In the genomic region with DNA sequence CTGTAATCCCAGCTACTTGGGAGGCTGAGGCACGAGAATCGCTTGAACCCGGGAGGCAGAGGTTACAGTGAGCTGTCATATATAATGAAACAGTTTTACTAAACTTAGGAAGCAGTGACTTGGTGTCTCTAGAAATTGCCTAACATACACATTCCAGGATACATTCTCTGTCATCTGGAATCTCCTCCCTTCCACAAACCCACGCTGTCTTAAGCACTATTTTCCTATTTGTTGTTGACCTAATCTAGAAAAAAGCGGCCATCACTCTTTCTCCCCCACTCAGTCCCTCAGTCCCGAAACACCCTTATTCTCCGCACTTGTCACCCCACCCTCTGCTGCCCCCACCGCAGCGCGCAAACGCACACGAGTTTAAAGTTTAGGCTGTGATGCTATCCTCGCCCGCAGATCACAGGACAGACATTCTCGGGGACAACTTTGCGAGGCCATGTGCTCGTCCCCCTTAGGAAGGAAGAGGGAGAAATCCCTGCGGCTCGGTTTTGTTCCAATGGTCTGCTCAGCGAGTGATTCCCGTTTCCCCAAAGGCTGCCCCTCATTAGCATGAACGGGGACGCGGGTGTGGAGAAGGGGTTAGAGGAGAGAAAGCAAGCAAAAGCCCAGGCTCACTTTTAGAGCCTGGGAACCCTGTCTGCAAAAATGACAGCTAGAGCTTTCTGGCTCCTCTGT, we compare ENCODE assay signal across 8 cellular contexts. TPM values are rescaled to one million over a fixed set of nuclear protein-coding genes. Genes with fewer than 3 reads are reported as not detected.
A peak's percentile ranks its signal among the peaks of the same experiment; 100 is the strongest.
DNase-seq lines count a peak whose midpoint lies in the region; ATAC-seq and TF ChIP-seq lines count a peak whose summit lies in the region.
"Not testable (repeated sequence)": the region's sequence is repeated elsewhere in the genome, so short reads cannot be mapped to it uniquely, and the experiment has no call there.

No MANE protein-coding gene starts in this region.

- H3K4me3 Mint-ChIP-seq in activated CD8-positive, alpha-beta T cell treated with anti-CD3 and anti-CD28 coated beads, Interleukin-2, amount 10 ng/mL, durations not matched to agents 7 days and 5 days: peak overlapping the region; percentile 77
- peak overlapping the region; percentile 84 for H3K4me3 Mint-ChIP-seq in stimulated activated effector memory CD8-positive, alpha-beta T cell treated with anti-CD3 and anti-CD28 coated beads, Interleukin-12 subunit alpha, Interleukin-12 subunit beta, amount 100 ng/mL, for 72 hours

- H3K27ac ChIP-seq in right atrium auricular region: peak overlapping the region; percentile 87 to 98
- H3K27ac ChIP-seq in muscle layer of duodenum (ENCODE audit: low read length): peak overlapping the region; percentile 77

- not testable (repeated sequence) for H3K27me3 ChIP-seq in BE2C; Loucy (ENCODE audit: insufficient read depth, low read length, poor library complexity, severe bottlenecking); right atrium auricular region; muscle layer of duodenum (ENCODE audit: low read depth, low read length)

- not testable (repeated sequence) for H4K20me1 ChIP-seq in Loucy (ENCODE audit: insufficient read depth, low read length, poor library complexity, severe bottlenecking)

- not testable (repeated sequence) for H3K9me3 ChIP-seq in BE2C; Loucy (ENCODE audit: insufficient read depth, low read depth, low read length); right atrium auricular region; muscle layer of duodenum (ENCODE audit: control insufficient read depth in 1 of 2, low read length in 2 of 2)

- not testable (repeated sequence) for H3K9me3 Mint-ChIP-seq in activated CD8-positive, alpha-beta T cell treated with anti-CD3 and anti-CD28 coated beads, Interleukin-2, amount 10 ng/mL, durations not matched to agents 7 days and 5 days (ENCODE audit: insufficient read depth); stimulated activated effector memory CD8-positive, alpha-beta T cell treated with anti-CD3 and anti-CD28 coated beads, Interleukin-12 subunit alpha, Interleukin-12 subunit beta, amount 100 ng/mL, for 72 hours

- DNase-seq in BE2C; activated CD8-positive, alpha-beta T cell treated with anti-CD3 and anti-CD28 coated beads, Interleukin-2, amount 10 ng/mL, durations not matched to agents 7 days and 5 days; right atrium auricular region (ENCODE audit: low spot score): not testable (repeated sequence)
- peak; percentile 69 for DNase-seq in dedifferentiated amniotic fluid mesenchymal stem cell (ENCODE audit: extremely low spot score)
- DNase-seq in stimulated activated effector memory CD8-positive, alpha-beta T cell treated with anti-CD3 and anti-CD28 coated beads, Interleukin-12 subunit alpha, Interleukin-12 subunit beta, amount 100 ng/mL, for 72 hours (ENCODE audit: low spot score in 2 of 2): peak in 1 of 2 donors; percentile 82

- not testable (repeated sequence) for H3K36me3 Mint-ChIP-seq in activated CD8-positive, alpha-beta T cell treated with anti-CD3 and anti-CD28 coated beads, Interleukin-2, amount 10 ng/mL, durations not matched to agents 7 days and 5 days (ENCODE audit: low read depth); stimulated activated effector memory CD8-positive, alpha-beta T cell treated with anti-CD3 and anti-CD28 coated beads, Interleukin-12 subunit alpha, Interleukin-12 subunit beta, amount 100 ng/mL, for 72 hours

- POLR2A ChIA-PET in activated CD8-positive, alpha-beta T cell treated with anti-CD3 and anti-CD28 coated beads, Interleukin-2, amount 10 ng/mL, durations not matched to agents 7 days and 5 days (lab: Charles Lee): interaction anchor here (0.6 kb wide), 1 partner anchor 73 kb away, joined by 3 read pairs; the partner anchor contains the start of gene KANSL1

- peak; percentile 2 for ATAC-seq in GM19324 (IDR thresholded peaks at IDR 0.05; ENCODE audit: low FRiP score, unreplicated experiment)
- not testable (repeated sequence) for ATAC-seq in activated CD8-positive, alpha-beta T cell treated with anti-CD3 and anti-CD28 coated beads, Interleukin-2, amount 10 ng/mL, durations not matched to agents 7 days and 5 days; stimulated activated effector memory CD8-positive, alpha-beta T cell treated with anti-CD3 and anti-CD28 coated beads, Interleukin-12 subunit alpha, Interleukin-12 subunit beta, amount 100 ng/mL, for 72 hours

- not testable (repeated sequence) for H3K9me2 ChIP-seq in Loucy (replicated peaks; ENCODE audit: low read depth, low read length)

- not testable (repeated sequence) for H3F3A ChIP-seq in Loucy (ENCODE audit: low read depth)

- not testable (repeated sequence) for H3K27me3 Mint-ChIP-seq in activated CD8-positive, alpha-beta T cell treated with anti-CD3 and anti-CD28 coated beads, Interleukin-2, amount 10 ng/mL, durations not matched to agents 7 days and 5 days (ENCODE audit: low read depth)

- CTCF ChIA-PET in activated CD8-positive, alpha-beta T cell treated with anti-CD3 and anti-CD28 coated beads, Interleukin-2, amount 10 ng/mL, durations not matched to agents 7 days and 5 days (lab: Charles Lee): not testable (repeated sequence)

- not testable (repeated sequence) for H3K36me3 ChIP-seq in BE2C; Loucy (ENCODE audit: insufficient read depth, low read length); right atrium auricular region; muscle layer of duodenum (ENCODE audit: control insufficient read depth in 1 of 2, insufficient read depth in 2 of 2, low read length in 2 of 2)

- TF ChIP-seq CTCF in BE2C (IDR thresholded peaks at IDR 0.05; ENCODE audit: low read depth, low read length); Loucy (conservative IDR thresholded peaks at IDR 0.05; ENCODE audit: low read length); right atrium auricular region (IDR thresholded peaks at IDR 0.05): not testable (repeated sequence)

- peak overlapping the region; percentile 72 for H3K27ac Mint-ChIP-seq in activated CD8-positive, alpha-beta T cell treated with anti-CD3 and anti-CD28 coated beads, Interleukin-2, amount 10 ng/mL, durations not matched to agents 7 days and 5 days
- peak overlapping the region; percentile 69 for H3K27ac Mint-ChIP-seq in stimulated activated effector memory CD8-positive, alpha-beta T cell treated with anti-CD3 and anti-CD28 coated beads, Interleukin-12 subunit alpha, Interleukin-12 subunit beta, amount 100 ng/mL, for 72 hours

- H3K4me2 ChIP-seq in Loucy (ENCODE audit: low read depth, low read length, poor library complexity, severe bottlenecking): peak overlapping the region; percentile 76

- peaks cover 31% of the 10 kb centered on the region for H3K4me1 Mint-ChIP-seq in activated CD8-positive, alpha-beta T cell treated with anti-CD3 and anti-CD28 coated beads, Interleukin-2, amount 10 ng/mL, durations not matched to agents 7 days and 5 days (ENCODE audit: low read depth)
- H3K4me1 Mint-ChIP-seq in stimulated activated effector memory CD8-positive, alpha-beta T cell treated with anti-CD3 and anti-CD28 coated beads, Interleukin-12 subunit alpha, Interleukin-12 subunit beta, amount 100 ng/mL, for 72 hours: peaks cover 41% of the 10 kb centered on the region

- peak overlapping the region; percentile 53 for H2AFZ ChIP-seq in Loucy (ENCODE audit: low read length)

- H3K9ac ChIP-seq in Loucy (ENCODE audit: low read depth, low read length, poor library complexity, severe bottlenecking): peak overlapping the region; percentile 50

- H3K4me3 ChIP-seq in BE2C (ENCODE audit: low read depth, low read length) (peak overlapping the region; percentile 61), Loucy (ENCODE audit: low read length, poor library complexity, severe bottlenecking) (peak overlapping the region; percentile 59), right atrium auricular region (peak overlapping the region; percentile 25 to 72), muscle layer of duodenum (ENCODE audit: low read depth in 1 of 2, low read length in 2 of 2) (peak overlapping the region; percentile 59 to 69)

- H3K79me2 ChIP-seq in Loucy (ENCODE audit: insufficient read depth, low read length): not testable (repeated sequence)

- not testable (repeated sequence) for H3K4me1 ChIP-seq in BE2C; right atrium auricular region; muscle layer of duodenum (ENCODE audit: control insufficient read depth in 1 of 2, insufficient read depth in 2 of 2, low read length in 2 of 2)
- peaks cover 25% of the 10 kb centered on the region for H3K4me1 ChIP-seq in Loucy (ENCODE audit: insufficient read depth, low read length, poor library complexity, severe bottlenecking)

RNA-seq across cellular contexts. Expression of gene LRRC37A, which starts 28.8 kb away (rescaled TPM):
- polyA plus RNA-seq in BE2C (2012; ENCODE audit: insufficient read depth, insufficient read length, low read depth): 0.20 TPM
- 1 to 10 TPM; 2.7 to 2.8 TPM for total RNA-seq in activated CD8-positive, alpha-beta T cell treated with anti-CD3 and anti-CD28 coated beads, Interleukin-2, amount 10 ng/mL, durations not matched to agents 7 days and 5 days
- under 1 TPM; 0.33 to 0.90 TPM for total RNA-seq in right atrium auricular region
